Comparison of ENCODE assay signal across 8 cellular contexts in the genomic region with DNA sequence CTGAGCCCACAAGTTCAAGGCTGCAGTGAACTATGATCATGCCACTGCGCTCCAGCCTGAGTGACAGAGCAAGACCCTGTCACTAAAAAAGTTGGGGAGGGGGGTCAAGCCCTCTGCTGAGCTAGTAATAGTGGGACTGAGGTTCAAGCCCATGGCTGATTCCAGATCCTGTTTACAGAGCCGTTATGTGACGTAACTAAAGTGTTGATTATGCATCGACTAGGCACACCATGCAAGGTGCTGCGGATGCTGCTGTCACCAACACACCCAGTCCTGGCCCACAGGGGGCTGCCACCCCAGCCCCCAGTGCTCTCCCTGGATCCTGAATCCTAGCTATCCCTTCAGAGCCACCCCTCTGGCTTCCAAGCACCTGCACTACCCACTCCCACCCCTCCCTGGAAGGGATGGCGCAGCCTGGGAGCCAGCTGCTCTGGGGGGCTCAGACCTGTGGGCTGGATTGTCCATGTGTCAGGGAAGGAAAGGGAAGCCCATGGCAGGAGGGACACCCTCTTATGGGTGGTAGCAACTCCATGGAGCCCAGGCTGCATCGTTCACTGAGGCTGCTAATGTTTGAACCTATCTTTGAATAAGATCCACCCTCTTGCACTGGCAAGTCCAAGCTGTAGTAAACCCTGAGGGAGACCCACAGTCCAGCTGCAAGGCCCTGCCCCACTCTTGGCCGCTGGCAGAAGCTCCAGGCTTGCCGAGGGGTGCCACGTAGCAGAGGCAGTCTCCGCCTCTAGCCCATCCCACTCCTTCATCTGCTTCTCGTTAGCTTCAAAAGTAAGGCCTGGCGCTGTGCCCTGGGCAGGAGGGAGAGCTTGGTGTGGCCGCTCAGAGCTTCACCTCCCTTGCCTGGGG.
DNase-seq lines count a peak whose midpoint lies in the region; ATAC-seq and TF ChIP-seq lines count a peak whose summit lies in the region.

No MANE protein-coding gene starts in this region.

- H3K27me3 ChIP-seq in left ventricle myocardium inferior (ENCODE audit: low read depth) (peaks cover 16% of the 10 kb centered on the region), smooth muscle cell (ENCODE audit: low read depth) (no peaks in the 10 kb centered on the region)

- H3K4me1 ChIP-seq in left ventricle myocardium inferior: peaks cover 47% of the 10 kb centered on the region
- no peaks in the 10 kb centered on the region for H3K4me1 ChIP-seq in smooth muscle cell (ENCODE audit: low read depth)

- H2AFZ ChIP-seq in smooth muscle cell (ENCODE audit: low read depth): no peak overlapping the region

- TF ChIP-seq CTCF in left ventricle myocardium inferior (IDR thresholded peaks at IDR 0.05; ENCODE audit: borderline replicate concordance): no peak
- no peak for TF ChIP-seq CTCF in smooth muscle cell (IDR thresholded peaks at IDR 0.05; ENCODE audit: borderline replicate concordance, insufficient read depth, poor library complexity, severe bottlenecking)

- no peaks in the 10 kb centered on the region for H3K36me3 ChIP-seq in left ventricle myocardium inferior
- H3K36me3 ChIP-seq in smooth muscle cell (ENCODE audit: low read depth): no peaks in the 10 kb centered on the region

- no peak overlapping the region for H3K4me2 ChIP-seq in smooth muscle cell

- WGBS in smooth muscle cell (ENCODE audit: low lambda C conversion rate): 54% methylated on average over 14 of the region's 14 CpGs

- in situ Hi-C loops in ACHN (cut with HindIII; ENCODE audit: low pct_ligation_motif_present, low pct_unique_long_range_greater_than_20kb, low sequenced_read_pairs): no loop called here

- H3K27ac ChIP-seq in left ventricle myocardium inferior (replicated peaks): peak overlapping the region; percentile 54
- H3K27ac ChIP-seq in smooth muscle cell (ENCODE audit: low read depth): peak overlapping the region; percentile 12

- no peaks in the 10 kb centered on the region for H3K9me3 ChIP-seq in left ventricle myocardium inferior (replicated peaks)
- H3K9me3 ChIP-seq in smooth muscle cell (replicated peaks; ENCODE audit: low read depth): no peaks in the 10 kb centered on the region

- DNase-seq in ACHN: peak; percentile 62
- DNase-seq in HS-5 (ENCODE audit: low read depth): peak; percentile 18
- peak; percentile 37 for DNase-seq in T1000 (lab: John Stamatoyannopoulos, UW)
- peak; percentile 86 for DNase-seq in left ventricle myocardium inferior
- peak; percentile 48 for DNase-seq in smooth muscle cell (lab: John Stamatoyannopoulos, UW; ENCODE audit: unreplicated experiment)
- no peak for DNase-seq in iPS-NIHi7 (ENCODE audit: extremely low spot score)

- ATAC-seq in GM21381 (IDR thresholded peaks at IDR 0.05; ENCODE audit: unreplicated experiment): no peak
- ATAC-seq in HG02798 (IDR thresholded peaks at IDR 0.05; ENCODE audit: poor library complexity, unreplicated experiment): no peak

- H3K9ac ChIP-seq in smooth muscle cell (ENCODE audit: low read depth): no peak overlapping the region

- no peaks in the 10 kb centered on the region for H3F3A ChIP-seq in smooth muscle cell (ENCODE audit: low read depth)

- no peaks in the 10 kb centered on the region for H4K20me1 ChIP-seq in smooth muscle cell (ENCODE audit: low read depth)

- intact Hi-C loops in left ventricle myocardium inferior (cut with micrococcal nuclease): no loop called here

- H3K4me3 ChIP-seq in left ventricle myocardium inferior: no peak overlapping the region
- no peak overlapping the region for H3K4me3 ChIP-seq in smooth muscle cell

- no peaks in the 10 kb centered on the region for H3K79me2 ChIP-seq in smooth muscle cell (ENCODE audit: low read depth)
